ENCODE assay signal across 15 cellular contexts in the genomic region with DNA sequence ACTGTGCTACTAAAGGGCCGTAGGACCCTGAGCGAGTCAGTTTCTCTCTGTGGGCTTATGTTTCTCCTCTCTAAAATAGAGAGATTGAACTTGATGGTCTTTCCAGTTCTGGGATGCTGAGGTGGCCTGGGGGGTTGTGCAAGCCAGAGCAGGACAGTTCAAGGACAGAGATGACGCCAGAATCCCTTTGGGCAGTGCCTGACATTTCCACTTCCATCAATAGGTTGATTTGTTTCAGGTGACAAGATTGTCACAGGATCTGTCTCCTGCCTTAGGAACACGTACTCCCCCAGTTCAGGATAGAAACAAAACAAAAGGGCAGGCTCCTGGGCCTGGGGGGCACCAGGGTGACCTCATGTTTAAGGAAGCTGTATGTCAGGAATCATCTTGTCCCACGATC.
DNase-seq lines count a peak whose midpoint lies in the region; ATAC-seq and TF ChIP-seq lines count a peak whose summit lies in the region.
"Had no signal": no experiment of that assay in that cellular context is flagged by ENCODE, and none has a peak within 500 bp of the region (broad histone marks: within the 10 kb centered on the region; RNA-seq: fewer than 3 reads in every experiment).

No MANE protein-coding gene starts in this region.

- no peaks in the 10 kb centered on the region for H3K9me3 ChIP-seq in right atrium auricular region

- H3K27ac ChIP-seq in right atrium auricular region = no peak overlapping the region
- H3K27ac ChIP-seq in dorsolateral prefrontal cortex = no peak overlapping the region
- H3K27ac ChIP-seq: C4-2B had no signal

- intact Hi-C loops in Right ventricle myocardium inferior (cut with DNase I) = loop anchor here (2.0 to 10.0 kb wide), 4 partner anchors 100 to 468 kb away; partner anchors contain the start of genes EHD3 and GALNT14
- intact Hi-C loops in dorsolateral prefrontal cortex (cut with DNase I) = loop anchor here in 1 of 2 donors (2.0 to 10.0 kb wide), 4 partner anchors 94 to 1168 kb away; no protein-coding TSS in a partner anchor

- H3K9me3 Mint-ChIP-seq in memory B cell = no peaks in the 10 kb centered on the region
- H3K9me3 Mint-ChIP-seq: CD8-positive, alpha-beta T cell; GM23338 had no signal

- no peak for TF ChIP-seq CTCF in right atrium auricular region (IDR thresholded peaks at IDR 0.05)
- TF ChIP-seq CTCF in dorsolateral prefrontal cortex (IDR thresholded peaks at IDR 0.05 in 54 of 56, conservative IDR thresholded peaks at IDR 0.05 in 2 of 56; ENCODE audit: low read depth in 1 of 56, partially characterized antibody in 56 of 56) = no peak

- H3K36me3 Mint-ChIP-seq in memory B cell = no peaks in the 10 kb centered on the region
- H3K36me3 Mint-ChIP-seq: CD8-positive, alpha-beta T cell had no signal

- H3K36me3 ChIP-seq in right atrium auricular region = no peaks in the 10 kb centered on the region

- no peak overlapping the region for H3K4me3 ChIP-seq in right atrium auricular region
- no peak overlapping the region for H3K4me3 ChIP-seq in dorsolateral prefrontal cortex
- H3K4me3 ChIP-seq: GM23338 had no signal

- ATAC-seq in Right ventricle myocardium inferior = no peak
- ATAC-seq in memory B cell (ENCODE audit: low read depth) = no peak
- no peak for ATAC-seq in HG02763 (IDR thresholded peaks at IDR 0.05; ENCODE audit: unreplicated experiment)
- ATAC-seq: CD8-positive, alpha-beta T cell had no signal

- H3K4me3 Mint-ChIP-seq in memory B cell = no peak overlapping the region
- H3K4me3 Mint-ChIP-seq: B cell; CD8-positive, alpha-beta T cell; GM23338 had no signal

- H3K27me3 ChIP-seq in right atrium auricular region (no peaks in the 10 kb centered on the region), dorsolateral prefrontal cortex (peaks cover 0 to 6% (median 0%) of the 10 kb centered on the region in 45 donors)

- H3K27me3 Mint-ChIP-seq in memory B cell = peaks cover 4% of the 10 kb centered on the region
- H3K27me3 Mint-ChIP-seq: B cell had no signal

- peaks cover 11% of the 10 kb centered on the region for H3K4me1 Mint-ChIP-seq in memory B cell

- peak overlapping the region; percentile 12 for H3K27ac Mint-ChIP-seq in memory B cell
- H3K27ac Mint-ChIP-seq: B cell; CD8-positive, alpha-beta T cell; GM23338 had no signal

- peak; percentile 43 for DNase-seq in right atrium auricular region (ENCODE audit: low spot score)
- no peak for DNase-seq in Right ventricle myocardium inferior (ENCODE audit: missing footprints)
- peak; percentile 17 for DNase-seq in left kidney (ENCODE audit: low read depth, low spot score)
- no peak for DNase-seq in memory B cell (ENCODE audit: low spot score in 2 of 2)
- no peak for DNase-seq in dorsolateral prefrontal cortex
- DNase-seq in HuH-7.5 (ENCODE audit: low spot score) = no peak
- DNase-seq: CD8-positive, alpha-beta T cell; COR-L47; DND-41; GDM1; H7 had no signal

- peaks cover 0 to 6% of the 10 kb centered on the region in 2 donors for H3K4me1 ChIP-seq in right atrium auricular region

Comparison
In these comparisons a context has a peak if more than half of its experiments do, and no peak if none do; other contexts are left out.
1. DNase-seq: peak in right atrium auricular region (single experiment) and left kidney (single experiment); none in Right ventricle myocardium inferior (single experiment), memory B cell (0 of 2), dorsolateral prefrontal cortex (0 of 10) and HuH-7.5 (single experiment).